In the genomic region with DNA sequence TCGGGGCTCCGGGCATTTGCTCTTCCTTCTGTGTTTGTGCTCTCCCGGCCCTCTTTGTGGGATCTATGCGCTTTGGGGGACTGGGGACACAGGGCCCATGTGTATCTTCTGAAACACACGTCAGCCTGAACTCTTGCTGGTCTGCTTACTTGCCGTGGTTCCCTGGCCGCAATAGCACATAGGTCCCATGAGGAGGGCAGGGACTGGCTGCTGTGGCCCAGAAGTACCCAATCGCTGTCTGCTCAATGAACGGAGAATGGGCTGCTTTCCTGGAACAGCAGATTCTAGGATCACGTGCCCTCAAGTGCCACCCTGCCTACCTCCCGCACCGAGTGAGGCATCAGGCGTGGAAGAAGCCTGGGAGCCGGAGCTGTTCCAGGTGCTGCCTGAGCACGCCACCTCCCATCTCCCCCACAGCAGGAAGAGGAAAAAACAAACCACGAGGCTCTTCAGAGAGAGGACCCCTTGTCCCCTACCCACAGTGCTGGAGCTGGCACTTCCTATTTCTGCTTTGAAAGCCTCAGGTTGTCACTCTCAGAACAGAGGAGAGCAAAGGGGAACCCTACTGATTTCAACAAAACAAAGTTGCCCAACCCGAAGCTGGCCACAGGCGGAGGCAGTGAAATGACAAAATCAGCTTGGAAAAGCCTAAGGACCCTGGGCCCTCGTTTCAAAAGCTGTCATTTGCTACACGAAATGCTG, we compare ENCODE assay signal across 10 cellular contexts. TPM values are rescaled to one million over a fixed set of nuclear protein-coding genes. Genes with fewer than 3 reads are reported as not detected.
DNase-seq lines count a peak whose midpoint lies in the region; ATAC-seq and TF ChIP-seq lines count a peak whose summit lies in the region.
"Had no signal": no experiment of that assay in that cellular context is flagged by ENCODE, and none has a peak within 500 bp of the region (broad histone marks: within the 10 kb centered on the region; RNA-seq: fewer than 3 reads in every experiment).

No MANE protein-coding gene starts in this region.

- H3K27me3 Mint-ChIP-seq in T-cell = peaks cover 0 to 6% of the 10 kb centered on the region in 2 donors

- peak; percentile 84 to 98 for DNase-seq in HL-60 (ENCODE audit: low read depth in 1 of 2, low spot score in 1 of 2)
- peak in 2 of 34 experiments; percentile 7 to 30 for DNase-seq in T-cell
- DNase-seq in epithelial cell of prostate (ENCODE audit: low read depth, low spot score) = no peak
- DNase-seq in stimulated activated effector memory CD8-positive, alpha-beta T cell treated with anti-CD3 and anti-CD28 coated beads, Interleukin-12 subunit alpha, Interleukin-12 subunit beta, amount 100 ng/mL, for 72 hours (ENCODE audit: low spot score in 2 of 2) = peak; percentile 12 to 59
- no peak for DNase-seq in prostate gland (ENCODE audit: low spot score)

- H3K27ac ChIP-seq in HL-60 (replicated peaks) = peak overlapping the region; percentile 82
- peak overlapping the region; percentile 92 for H3K27ac ChIP-seq in epithelial cell of prostate
- H3K27ac ChIP-seq in prostate gland = no peak overlapping the region

- H3K36me3 Mint-ChIP-seq in T-cell = peaks cover 2% of the 10 kb centered on the region
- peaks cover 79% of the 10 kb centered on the region for H3K36me3 Mint-ChIP-seq in stimulated activated effector memory CD8-positive, alpha-beta T cell treated with anti-CD3 and anti-CD28 coated beads, Interleukin-12 subunit alpha, Interleukin-12 subunit beta, amount 100 ng/mL, for 72 hours

- CTCF ChIA-PET in T-cell (lab: Charles Lee) = interaction anchor here in 1 of 2 donors (0.6 kb wide), 1 partner anchor 113 kb away, joined by 3 read pairs; no protein-coding TSS in a partner anchor

- H3K27me3 ChIP-seq in HL-60 (ENCODE audit: insufficient read depth, poor library complexity, severe bottlenecking) (no peaks in the 10 kb centered on the region), prostate gland (replicated peaks; ENCODE audit: insufficient read depth) (no peaks in the 10 kb centered on the region)

- no peaks in the 10 kb centered on the region for H3K4me1 ChIP-seq in prostate gland (replicated peaks)

- H3K4me3 ChIP-seq in HL-60 (replicated peaks; ENCODE audit: insufficient read depth, low read length) = peak overlapping the region; percentile 13; the same call in 1 of the 2 replicates
- H3K4me3 ChIP-seq in prostate gland = no peak overlapping the region

- intact Hi-C loops in prostate gland (cut with DNase I) = no loop called here

- no peaks in the 10 kb centered on the region for H3K9me3 Mint-ChIP-seq in T-cell
- no peaks in the 10 kb centered on the region for H3K9me3 Mint-ChIP-seq in stimulated activated effector memory CD8-positive, alpha-beta T cell treated with anti-CD3 and anti-CD28 coated beads, Interleukin-12 subunit alpha, Interleukin-12 subunit beta, amount 100 ng/mL, for 72 hours

- H3K27ac Mint-ChIP-seq in T-cell = peak overlapping the region; percentile 84 to 90
- peak overlapping the region; percentile 99 for H3K27ac Mint-ChIP-seq in stimulated activated effector memory CD8-positive, alpha-beta T cell treated with anti-CD3 and anti-CD28 coated beads, Interleukin-12 subunit alpha, Interleukin-12 subunit beta, amount 100 ng/mL, for 72 hours

- 80% methylated on average over 17 of the region's 20 CpGs for WGBS in prostate gland

- no peak for TF ChIP-seq CTCF in HL-60 (IDR thresholded peaks at IDR 0.05; ENCODE audit: insufficient read depth, low read length)
- no peak for TF ChIP-seq CTCF in prostate gland (IDR thresholded peaks at IDR 0.05)

- no peaks in the 10 kb centered on the region for H3K36me3 ChIP-seq in prostate gland

- H3K9me3 ChIP-seq in prostate gland = no peaks in the 10 kb centered on the region

- ATAC-seq in T-cell (replicated peaks in 1 of 4) (no peak), GM19455 (IDR thresholded peaks at IDR 0.05; ENCODE audit: unreplicated experiment) (no peak), HG03039 (IDR thresholded peaks at IDR 0.05; ENCODE audit: unreplicated experiment) (no peak), GM19452 (IDR thresholded peaks at IDR 0.05; ENCODE audit: unreplicated experiment) (no peak)
- ATAC-seq in stimulated activated effector memory CD8-positive, alpha-beta T cell treated with anti-CD3 and anti-CD28 coated beads, Interleukin-12 subunit alpha, Interleukin-12 subunit beta, amount 100 ng/mL, for 72 hours = peak; percentile 49

- H3K4me1 Mint-ChIP-seq in T-cell = peaks cover 27 to 39% (median 34%) of the 10 kb centered on the region in 3 donors
- peaks cover 40% of the 10 kb centered on the region for H3K4me1 Mint-ChIP-seq in stimulated activated effector memory CD8-positive, alpha-beta T cell treated with anti-CD3 and anti-CD28 coated beads, Interleukin-12 subunit alpha, Interleukin-12 subunit beta, amount 100 ng/mL, for 72 hours

- no peak for TF ChIP-seq POLR2A in prostate gland (IDR thresholded peaks at IDR 0.05)

- POLR2A ChIA-PET in T-cell (lab: Charles Lee) = interaction anchor here in 1 of 2 donors (0.5 kb wide), 1 partner anchor 182 kb away, joined by 10 read pairs; no protein-coding TSS in a partner anchor

- peak overlapping the region; percentile 59 to 73 (median 61) for H3K4me3 Mint-ChIP-seq in T-cell
- H3K4me3 Mint-ChIP-seq in stimulated activated effector memory CD8-positive, alpha-beta T cell treated with anti-CD3 and anti-CD28 coated beads, Interleukin-12 subunit alpha, Interleukin-12 subunit beta, amount 100 ng/mL, for 72 hours = peak overlapping the region; percentile 99

RNA-seq across cellular contexts. Expression of gene G6PD, which starts 3.8 kb away (rescaled TPM):
- total RNA-seq in T-cell (10 to 100 TPM; 46.0 to 59.5 (median 52.4) TPM), prostate gland (100 to 1,000 TPM in 1 of 2 donors, 10 to 100 TPM in 1; 27.9 to 300 TPM)

RNA-seq across cellular contexts. Expression of gene IKBKG, which starts 4.5 kb away (rescaled TPM):
- total RNA-seq in T-cell (10 to 100 TPM; 32.4 to 59.1 (median 54.0) TPM), prostate gland (10 to 100 TPM; 16.4 to 31.7 TPM)

RNA-seq across cellular contexts. Expression of gene FAM3A, which starts 26.8 kb away (rescaled TPM):
- total RNA-seq in T-cell = 10 to 100 TPM; 33.9 to 67.6 (median 57.8) TPM
- total RNA-seq in prostate gland = 10 to 100 TPM; 52.0 to 72.7 TPM

RNA-seq across cellular contexts. Expression of gene CTAG1A, which starts 42.1 kb away (rescaled TPM):
- total RNA-seq in T-cell = not detected
- 10 to 100 TPM in 1 of 2 donors, not detected in 1; 11.8 TPM for total RNA-seq in prostate gland
- total RNA-seq: glomerular endothelial cell; T-helper 1 cell treated with Interleukin-12 subunit alpha and Interleukin-12 subunit beta and Interleukin-4 antibody, amounts not matched to agents 30 ng/mL and 1 ng/mL, for 36 hours had no signal

RNA-seq across cellular contexts. Expression of gene SLC10A3, which starts 52.4 kb away (rescaled TPM):
- 10 to 100 TPM; 15.6 to 31.3 (median 25.9) TPM for total RNA-seq in T-cell
- 10 to 100 TPM; 28.0 to 45.6 TPM for total RNA-seq in prostate gland

Comparison
In these comparisons a context has a peak if more than half of its experiments do, and no peak if none do; other contexts are left out.
1. DNase-seq: peak in HL-60 (2 of 2) and stimulated activated effector memory CD8-positive, alpha-beta T cell treated with anti-CD3 and anti-CD28 coated beads, Interleukin-12 subunit alpha, Interleukin-12 subunit beta, amount 100 ng/mL, for 72 hours (2 of 2); none in epithelial cell of prostate (single experiment) and prostate gland (single experiment).
2. H3K27ac ChIP-seq: peak in HL-60 (single experiment) and epithelial cell of prostate (single experiment); none in prostate gland (0 of 2).